Comparison of ENCODE assay signal across 14 cellular contexts in the genomic region with DNA sequence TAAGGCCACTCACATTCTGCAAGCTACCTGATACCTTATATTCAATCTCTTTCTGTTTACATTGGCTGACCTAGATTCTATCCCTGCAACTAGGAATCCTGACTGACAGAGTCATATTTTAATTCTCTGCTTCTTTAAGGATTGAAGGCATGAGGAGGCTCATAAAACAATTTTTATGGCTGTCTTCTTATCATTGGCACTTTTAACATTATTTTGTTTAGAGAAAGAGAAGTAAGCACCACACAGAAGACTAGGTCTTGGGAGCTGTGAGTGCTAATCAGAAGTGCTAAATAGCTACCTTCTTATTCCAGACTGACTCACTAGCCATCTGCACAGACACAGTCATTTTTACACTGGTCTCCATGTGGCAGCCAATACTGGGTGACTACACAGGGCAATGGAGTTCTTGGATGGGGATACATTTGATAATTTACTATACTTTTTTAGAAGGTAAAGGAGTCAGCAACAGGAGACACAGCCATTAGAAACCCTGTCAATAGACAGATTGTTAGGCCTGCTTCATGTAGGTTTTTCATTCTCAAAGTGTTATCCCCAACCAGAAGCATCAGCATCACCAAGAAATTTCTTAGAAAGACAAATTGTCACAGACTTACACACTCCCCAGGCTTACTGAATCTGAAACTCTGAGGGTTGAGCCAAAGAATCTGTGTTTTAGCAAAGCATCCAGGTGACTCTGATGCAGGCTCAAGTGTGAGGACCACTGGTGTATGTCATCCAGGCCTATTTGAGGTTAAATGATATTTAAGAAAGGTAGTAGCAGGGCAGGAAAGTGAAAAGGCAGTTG.
A peak's percentile ranks its signal among the peaks of the same experiment; 100 is the strongest.
DNase-seq lines count a peak whose midpoint lies in the region; ATAC-seq and TF ChIP-seq lines count a peak whose summit lies in the region.
"Had no signal": no experiment of that assay in that cellular context is flagged by ENCODE, and none has a peak within 500 bp of the region (broad histone marks: within the 10 kb centered on the region; RNA-seq: fewer than 3 reads in every experiment).

No MANE protein-coding gene starts in this region.

- POLR2A ChIA-PET in RWPE1 (lab: Yijun Ruan, JAX; ENCODE audit: low non-redundant PET): no interaction called here

- peak; percentile 33 for DNase-seq in stimulated activated CD4-positive, alpha-beta T cell treated with anti-CD3 and anti-CD28 coated beads, Interleukin-1b, Interleukin-23, amount 100 ng/mL, for 48 hours
- DNase-seq in stimulated activated CD4-positive, alpha-beta T cell treated with anti-CD3 and anti-CD28 coated beads, Interleukin-4, amount 100 ng/mL, for 1 hour: no peak
- peak; percentile 67 for DNase-seq in fibroblast of villous mesenchyme (ENCODE audit: low read depth)
- DNase-seq in heart left ventricle: no peak
- DNase-seq in coronary artery (ENCODE audit: low spot score): no peak
- no peak for DNase-seq in RWPE1 (ENCODE audit: low spot score)
- DNase-seq: cortex of kidney, GDM1, immature natural killer cell, Kasumi-1, substantia nigra had no signal

- H3K27me3 ChIP-seq in heart left ventricle: no peaks in the 10 kb centered on the region

- ATAC-seq in heart left ventricle (no peak), HG03432 (IDR thresholded peaks at IDR 0.05; ENCODE audit: unreplicated experiment) (no peak)

- H3K4me3 ChIP-seq in fibroblast of villous mesenchyme (ENCODE audit: low read depth, low read length) (no peak overlapping the region), heart left ventricle (no peak overlapping the region), coronary artery (no peak overlapping the region)

- no peaks in the 10 kb centered on the region for H3K9me3 Mint-ChIP-seq in T-helper 1 cell treated with Interleukin-12 subunit alpha and Interleukin-12 subunit beta and Interleukin-4 antibody, amounts not matched to agents 30 μg/mL and 1 μg/mL, for 36 hours
- H3K9me3 Mint-ChIP-seq: immature natural killer cell had no signal

- peak overlapping the region; percentile 73 for H3K27ac Mint-ChIP-seq in T-helper 1 cell treated with Interleukin-12 subunit alpha and Interleukin-12 subunit beta and Interleukin-4 antibody, amounts not matched to agents 30 μg/mL and 1 μg/mL, for 36 hours
- H3K27ac Mint-ChIP-seq: immature natural killer cell had no signal

- peaks cover 0 to 38% (median 14%) of the 10 kb centered on the region in 12 donors for H3K4me1 ChIP-seq in heart left ventricle

- no peaks in the 10 kb centered on the region for H3K9me3 ChIP-seq in heart left ventricle

- peaks cover 25% of the 10 kb centered on the region for H3K4me1 Mint-ChIP-seq in T-helper 1 cell treated with Interleukin-12 subunit alpha and Interleukin-12 subunit beta and Interleukin-4 antibody, amounts not matched to agents 30 μg/mL and 1 μg/mL, for 36 hours (ENCODE audit: low read depth)
- H3K4me1 Mint-ChIP-seq: immature natural killer cell had no signal

- CTCF ChIA-PET in RWPE1 (lab: Yijun Ruan, JAX): no interaction called here

- no peak for TF ChIP-seq CTCF in fibroblast of villous mesenchyme (IDR thresholded peaks at IDR 0.05; ENCODE audit: insufficient read depth, low read depth, low read length)
- TF ChIP-seq CTCF in heart left ventricle (IDR thresholded peaks at IDR 0.05): no peak
- TF ChIP-seq CTCF in coronary artery (IDR thresholded peaks at IDR 0.05): no peak
- TF ChIP-seq CTCF in RWPE1 (conservative IDR thresholded peaks at IDR 0.05; ENCODE audit: low read depth): no peak

- H3K27ac ChIP-seq in heart left ventricle: no peak overlapping the region
- H3K27ac ChIP-seq in coronary artery: no peak overlapping the region
- H3K27ac ChIP-seq in RWPE1: no peak overlapping the region
- H3K27ac ChIP-seq: C4-2B had no signal

- H3K36me3 ChIP-seq in heart left ventricle: no peaks in the 10 kb centered on the region

- intact Hi-C loops in heart left ventricle (cut with DNase I): loop anchor here in 2 of 10 donors (10.0 kb wide), 1 partner anchor 217 kb away; the partner anchor contains the start of gene DUSP6 (in 2 of the 2)

- no peak for TF ChIP-seq POLR2A in heart left ventricle (IDR thresholded peaks at IDR 0.05)

- no peak overlapping the region for H3K4me3 Mint-ChIP-seq in T-helper 1 cell treated with Interleukin-12 subunit alpha and Interleukin-12 subunit beta and Interleukin-4 antibody, amounts not matched to agents 30 μg/mL and 1 μg/mL, for 36 hours
- H3K4me3 Mint-ChIP-seq: immature natural killer cell had no signal

- H3K27me3 Mint-ChIP-seq in T-helper 1 cell treated with Interleukin-12 subunit alpha and Interleukin-12 subunit beta and Interleukin-4 antibody, amounts not matched to agents 30 μg/mL and 1 μg/mL, for 36 hours (ENCODE audit: low read depth): no peaks in the 10 kb centered on the region

- peaks cover 5% of the 10 kb centered on the region for H3K36me3 Mint-ChIP-seq in T-helper 1 cell treated with Interleukin-12 subunit alpha and Interleukin-12 subunit beta and Interleukin-4 antibody, amounts not matched to agents 30 μg/mL and 1 μg/mL, for 36 hours (ENCODE audit: low read depth)
- H3K36me3 Mint-ChIP-seq: immature natural killer cell had no signal

Comparison
In these comparisons a context has a peak if more than half of its experiments do, and no peak if none do; other contexts are left out.
1. DNase-seq: peak in stimulated activated CD4-positive, alpha-beta T cell treated with anti-CD3 and anti-CD28 coated beads, Interleukin-1b, Interleukin-23, amount 100 ng/mL, for 48 hours (single experiment) and fibroblast of villous mesenchyme (single experiment); none in stimulated activated CD4-positive, alpha-beta T cell treated with anti-CD3 and anti-CD28 coated beads, Interleukin-4, amount 100 ng/mL, for 1 hour (single experiment), heart left ventricle (0 of 5), coronary artery (single experiment) and RWPE1 (single experiment).